In the genomic region with DNA sequence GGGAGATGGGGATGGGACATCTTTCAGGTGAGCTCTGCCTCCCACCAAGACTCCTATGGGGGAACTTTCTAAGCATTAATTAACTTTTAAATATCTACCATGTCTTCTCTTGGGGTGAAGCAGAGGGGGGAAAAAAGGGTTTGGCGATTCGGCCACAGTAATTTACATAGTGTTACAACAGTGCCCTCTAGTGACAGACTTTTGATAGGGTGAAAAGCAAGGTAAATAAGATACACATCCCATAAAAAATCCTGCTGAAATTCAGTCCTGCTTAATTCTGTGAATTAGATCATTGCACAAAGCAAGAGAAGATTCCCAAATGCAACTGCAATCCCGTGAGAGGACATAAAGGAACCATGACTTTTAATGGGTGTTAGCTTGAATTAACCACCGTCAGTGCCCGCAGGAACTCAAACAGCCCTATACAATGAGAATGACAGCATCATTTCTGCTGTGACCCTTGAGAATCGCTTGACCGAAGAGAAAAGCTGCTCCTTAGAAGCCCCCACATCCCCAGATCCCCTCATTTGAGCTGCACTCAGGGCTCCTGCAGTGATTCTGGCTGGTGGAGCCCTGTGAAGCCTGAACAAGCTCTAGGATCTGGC, we compare ENCODE assay signal across 8 cellular contexts. TPM values are rescaled to one million over a fixed set of nuclear protein-coding genes. Genes with fewer than 3 reads are reported as not detected.
DNase-seq lines count a peak whose midpoint lies in the region; ATAC-seq and TF ChIP-seq lines count a peak whose summit lies in the region.

No MANE protein-coding gene starts in this region.

- no peak for TF ChIP-seq POLR2A in uterus (IDR thresholded peaks at IDR 0.05)

- no peak overlapping the region for H3K4me3 Mint-ChIP-seq in activated CD8-positive, alpha-beta T cell treated with anti-CD3 and anti-CD28 coated beads, Interleukin-2, amount 10 ng/mL, durations not matched to agents 7 days and 5 days
- H3K4me3 Mint-ChIP-seq in activated naive CD8-positive, alpha-beta T cell treated with anti-CD3 and anti-CD28 coated beads, Interleukin-2, amount 50 U/mL, for 24 hours, result no peak overlapping the region

- H3K36me3 ChIP-seq in uterus, result no peaks in the 10 kb centered on the region

- H3K27ac ChIP-seq in uterus, result no peak overlapping the region

- intact Hi-C loops in uterus (cut with DNase I; ENCODE audit: low total_unique reads), result no loop called here

- CTCF ChIA-PET in GM10248 (lab: Yijun Ruan, JAX), result interaction anchor here (0.6 to 3.2 kb wide), 24 partner anchors 8 to 1397 kb away, joined by 3 to 21 read pairs (median 4); a partner anchor contains a TSS
- CTCF ChIA-PET in activated CD8-positive, alpha-beta T cell treated with anti-CD3 and anti-CD28 coated beads, Interleukin-2, amount 10 ng/mL, durations not matched to agents 7 days and 5 days (lab: Charles Lee), result interaction anchor here (0.8 to 2.7 kb wide), 33 partner anchors 9 to 405 kb away, joined by 3 to 19 read pairs (median 4); no protein-coding TSS in a partner anchor

- no peak overlapping the region for H3K27ac Mint-ChIP-seq in activated CD8-positive, alpha-beta T cell treated with anti-CD3 and anti-CD28 coated beads, Interleukin-2, amount 10 ng/mL, durations not matched to agents 7 days and 5 days
- H3K27ac Mint-ChIP-seq in activated naive CD8-positive, alpha-beta T cell treated with anti-CD3 and anti-CD28 coated beads, Interleukin-2, amount 50 U/mL, for 24 hours, result no peak overlapping the region

- DNase-seq in AG08395 (ENCODE audit: low spot score), result peak; percentile 61
- DNase-seq in GM10248 (ENCODE audit: extremely low spot score), result peak; percentile 37
- peak; percentile 29 for DNase-seq in NCI-H1092 (lab: John Stamatoyannopoulos, UW)
- DNase-seq in activated CD8-positive, alpha-beta T cell treated with anti-CD3 and anti-CD28 coated beads, Interleukin-2, amount 10 ng/mL, durations not matched to agents 7 days and 5 days, result peak; percentile 34
- DNase-seq in inferior parietal cortex (ENCODE audit: extremely low spot score), result peak; percentile 63
- no peak for DNase-seq in uterus
- no peak for DNase-seq in activated naive CD8-positive, alpha-beta T cell treated with anti-CD3 and anti-CD28 coated beads, Interleukin-2, amount 50 U/mL, for 24 hours

- H3K4me1 ChIP-seq in uterus, result no peaks in the 10 kb centered on the region

- H3K4me1 Mint-ChIP-seq in activated CD8-positive, alpha-beta T cell treated with anti-CD3 and anti-CD28 coated beads, Interleukin-2, amount 10 ng/mL, durations not matched to agents 7 days and 5 days (ENCODE audit: low read depth), result no peaks in the 10 kb centered on the region
- H3K4me1 Mint-ChIP-seq in activated naive CD8-positive, alpha-beta T cell treated with anti-CD3 and anti-CD28 coated beads, Interleukin-2, amount 50 U/mL, for 24 hours, result no peaks in the 10 kb centered on the region

- no peak for ATAC-seq in activated CD8-positive, alpha-beta T cell treated with anti-CD3 and anti-CD28 coated beads, Interleukin-2, amount 10 ng/mL, durations not matched to agents 7 days and 5 days
- no peak for ATAC-seq in HG03039 (IDR thresholded peaks at IDR 0.05; ENCODE audit: unreplicated experiment)
- ATAC-seq in activated naive CD8-positive, alpha-beta T cell treated with anti-CD3 and anti-CD28 coated beads, Interleukin-2, amount 50 U/mL, for 24 hours, result no peak

- peaks cover 4% of the 10 kb centered on the region for H3K27me3 Mint-ChIP-seq in activated CD8-positive, alpha-beta T cell treated with anti-CD3 and anti-CD28 coated beads, Interleukin-2, amount 10 ng/mL, durations not matched to agents 7 days and 5 days (ENCODE audit: low read depth)
- H3K27me3 Mint-ChIP-seq in activated naive CD8-positive, alpha-beta T cell treated with anti-CD3 and anti-CD28 coated beads, Interleukin-2, amount 50 U/mL, for 24 hours, result no peaks in the 10 kb centered on the region

- H3K27me3 ChIP-seq in uterus, result no peaks in the 10 kb centered on the region

- H3K9me3 ChIP-seq in uterus, result no peaks in the 10 kb centered on the region

- no peaks in the 10 kb centered on the region for H3K36me3 Mint-ChIP-seq in activated CD8-positive, alpha-beta T cell treated with anti-CD3 and anti-CD28 coated beads, Interleukin-2, amount 10 ng/mL, durations not matched to agents 7 days and 5 days (ENCODE audit: low read depth)
- H3K36me3 Mint-ChIP-seq in activated naive CD8-positive, alpha-beta T cell treated with anti-CD3 and anti-CD28 coated beads, Interleukin-2, amount 50 U/mL, for 24 hours (ENCODE audit: low read depth), result no peaks in the 10 kb centered on the region

- POLR2A ChIA-PET in GM10248 (lab: Yijun Ruan, JAX), result no interaction called here
- POLR2A ChIA-PET in activated CD8-positive, alpha-beta T cell treated with anti-CD3 and anti-CD28 coated beads, Interleukin-2, amount 10 ng/mL, durations not matched to agents 7 days and 5 days (lab: Charles Lee), result no interaction called here

- TF ChIP-seq CTCF in GM10248 (IDR thresholded peaks at IDR 0.05; ENCODE audit: control extremely low read depth, extremely low read depth, low read depth, missing control alignments) (peak; percentile 56), uterus (IDR thresholded peaks at IDR 0.05) (peak; percentile 32 to 42 (median 39))

- no peaks in the 10 kb centered on the region for H3K9me3 Mint-ChIP-seq in activated CD8-positive, alpha-beta T cell treated with anti-CD3 and anti-CD28 coated beads, Interleukin-2, amount 10 ng/mL, durations not matched to agents 7 days and 5 days (ENCODE audit: insufficient read depth)
- H3K9me3 Mint-ChIP-seq in activated naive CD8-positive, alpha-beta T cell treated with anti-CD3 and anti-CD28 coated beads, Interleukin-2, amount 50 U/mL, for 24 hours, result no peaks in the 10 kb centered on the region

- no peak overlapping the region for H3K4me3 ChIP-seq in uterus

RNA-seq across cellular contexts. Expression of a gene that starts 32.8 kb away (rescaled TPM):
- total RNA-seq in activated CD8-positive, alpha-beta T cell treated with anti-CD3 and anti-CD28 coated beads, Interleukin-2, amount 10 ng/mL, durations not matched to agents 7 days and 5 days, result under 1 TPM; 0.16 to 0.21 TPM
- 1 to 10 TPM; 4.6 to 7.9 (median 6.5) TPM for total RNA-seq in uterus

Comparison
In these comparisons a context has a peak if more than half of its experiments do, and no peak if none do; other contexts are left out.
1. DNase-seq: peak in AG08395 (single experiment), GM10248 (single experiment), NCI-H1092 (single experiment), activated CD8-positive, alpha-beta T cell treated with anti-CD3 and anti-CD28 coated beads, Interleukin-2, amount 10 ng/mL, durations not matched to agents 7 days and 5 days (single experiment) and inferior parietal cortex (single experiment); none in uterus (0 of 2) and activated naive CD8-positive, alpha-beta T cell treated with anti-CD3 and anti-CD28 coated beads, Interleukin-2, amount 50 U/mL, for 24 hours (single experiment).
2. RNA of a gene that starts 32.8 kb away (total RNA-seq): 4.6 to 7.9 TPM in uterus; 0.16 to 0.21 TPM in activated CD8-positive, alpha-beta T cell treated with anti-CD3 and anti-CD28 coated beads, Interleukin-2, amount 10 ng/mL, durations not matched to agents 7 days and 5 days; every median in the first group is over 4 times any median in the second.